Comparison of ENCODE assay signal across 17 cellular contexts in genomic region chr2:19844750-19845149, GRCh38. TPM values are rescaled to one million over a fixed set of nuclear protein-coding genes. Genes with fewer than 3 reads are reported as not detected.
DNase-seq lines count a peak whose midpoint lies in the region; ATAC-seq and TF ChIP-seq lines count a peak whose summit lies in the region.
"Had no signal": no experiment of that assay in that cellular context is flagged by ENCODE, and none has a peak within 500 bp of the region (broad histone marks: within the 10 kb centered on the region; RNA-seq: fewer than 3 reads in every experiment).

No MANE protein-coding gene starts in this region.

- H3K4me3 Mint-ChIP-seq in activated CD8-positive, alpha-beta memory T cell treated with anti-CD3 and anti-CD28 coated beads, Interleukin-2, amount 10 ng/mL, durations not matched to agents 7 days and 5 days: no peak overlapping the region
- no peak overlapping the region for H3K4me3 Mint-ChIP-seq in osteocyte (ENCODE audit: unreplicated experiment)
- no peak overlapping the region for H3K4me3 Mint-ChIP-seq in activated CD8-positive, alpha-beta T cell treated with anti-CD3 and anti-CD28 coated beads, Interleukin-2, amount 10 ng/mL, durations not matched to agents 7 days and 5 days
- H3K4me3 Mint-ChIP-seq: B cell; CD4-positive, CD25-positive, alpha-beta regulatory T cell; CD8-positive, alpha-beta T cell; GM23338; H9 had no signal

- TF ChIP-seq CTCF in osteocyte (IDR thresholded peaks at IDR 0.05): no peak

- peak; percentile 0 for DNase-seq in activated CD8-positive, alpha-beta memory T cell treated with anti-CD3 and anti-CD28 coated beads, Interleukin-2, amount 10 ng/mL, durations not matched to agents 7 days and 5 days
- DNase-seq in activated CD8-positive, alpha-beta memory T cell treated with anti-CD3 and anti-CD28 coated beads, Interleukin-2, amount 50 U/mL, for 4 hours: no peak
- peak; percentile 22 for DNase-seq in ecto neural progenitor cell (ENCODE audit: low spot score)
- peak; percentile 6 for DNase-seq in left lobe of liver (ENCODE audit: low spot score)
- DNase-seq in osteocyte (ENCODE audit: extremely low spot score, unreplicated experiment): peak; percentile 65
- DNase-seq in stimulated activated CD4-positive, alpha-beta T cell treated with anti-CD3 and anti-CD28 coated beads, Interleukin-4, amount 100 ng/mL, for 24 hours: no peak
- DNase-seq in inferior parietal cortex (ENCODE audit: extremely low spot score): no peak
- DNase-seq in activated CD8-positive, alpha-beta T cell treated with anti-CD3 and anti-CD28 coated beads, Interleukin-2, amount 10 ng/mL, durations not matched to agents 7 days and 5 days: no peak
- DNase-seq: Caco-2; CD4-positive, CD25-positive, alpha-beta regulatory T cell; CD8-positive, alpha-beta T cell; DMS153; DND-41; H9 had no signal

- POLR2A ChIA-PET in activated CD8-positive, alpha-beta T cell treated with anti-CD3 and anti-CD28 coated beads, Interleukin-2, amount 10 ng/mL, durations not matched to agents 7 days and 5 days (lab: Charles Lee): no interaction called here

- no peaks in the 10 kb centered on the region for H3K36me3 Mint-ChIP-seq in activated CD8-positive, alpha-beta memory T cell treated with anti-CD3 and anti-CD28 coated beads, Interleukin-2, amount 10 ng/mL, durations not matched to agents 7 days and 5 days
- no peaks in the 10 kb centered on the region for H3K36me3 Mint-ChIP-seq in osteocyte (ENCODE audit: unreplicated experiment)
- no peaks in the 10 kb centered on the region for H3K36me3 Mint-ChIP-seq in activated CD8-positive, alpha-beta T cell treated with anti-CD3 and anti-CD28 coated beads, Interleukin-2, amount 10 ng/mL, durations not matched to agents 7 days and 5 days (ENCODE audit: low read depth)
- H3K36me3 Mint-ChIP-seq: CD4-positive, CD25-positive, alpha-beta regulatory T cell; CD8-positive, alpha-beta T cell had no signal

- peaks cover 3% of the 10 kb centered on the region for H3K4me1 Mint-ChIP-seq in activated CD8-positive, alpha-beta memory T cell treated with anti-CD3 and anti-CD28 coated beads, Interleukin-2, amount 10 ng/mL, durations not matched to agents 7 days and 5 days
- no peaks in the 10 kb centered on the region for H3K4me1 Mint-ChIP-seq in osteocyte (ENCODE audit: unreplicated experiment)
- H3K4me1 Mint-ChIP-seq in activated CD8-positive, alpha-beta T cell treated with anti-CD3 and anti-CD28 coated beads, Interleukin-2, amount 10 ng/mL, durations not matched to agents 7 days and 5 days (ENCODE audit: low read depth): peaks cover 4% of the 10 kb centered on the region
- H3K4me1 Mint-ChIP-seq: B cell; CD4-positive, CD25-positive, alpha-beta regulatory T cell; GM23338; H9 had no signal

- no peaks in the 10 kb centered on the region for H3K9me3 Mint-ChIP-seq in activated CD8-positive, alpha-beta memory T cell treated with anti-CD3 and anti-CD28 coated beads, Interleukin-2, amount 10 ng/mL, durations not matched to agents 7 days and 5 days (ENCODE audit: low read depth)
- no peaks in the 10 kb centered on the region for H3K9me3 Mint-ChIP-seq in osteocyte (ENCODE audit: unreplicated experiment)
- H3K9me3 Mint-ChIP-seq in activated CD8-positive, alpha-beta T cell treated with anti-CD3 and anti-CD28 coated beads, Interleukin-2, amount 10 ng/mL, durations not matched to agents 7 days and 5 days (ENCODE audit: insufficient read depth): no peaks in the 10 kb centered on the region
- H3K9me3 Mint-ChIP-seq: CD8-positive, alpha-beta T cell had no signal

- no peak for ATAC-seq in activated CD8-positive, alpha-beta memory T cell treated with anti-CD3 and anti-CD28 coated beads, Interleukin-2, amount 10 ng/mL, durations not matched to agents 7 days and 5 days
- no peak for ATAC-seq in left lobe of liver
- ATAC-seq in activated CD8-positive, alpha-beta T cell treated with anti-CD3 and anti-CD28 coated beads, Interleukin-2, amount 10 ng/mL, durations not matched to agents 7 days and 5 days: no peak
- ATAC-seq: CD8-positive, alpha-beta T cell; GM23338; HCT116 had no signal

- peaks cover 15% of the 10 kb centered on the region for H3K27me3 Mint-ChIP-seq in activated CD8-positive, alpha-beta memory T cell treated with anti-CD3 and anti-CD28 coated beads, Interleukin-2, amount 10 ng/mL, durations not matched to agents 7 days and 5 days
- H3K27me3 Mint-ChIP-seq in osteocyte (ENCODE audit: unreplicated experiment): peaks cover 4% of the 10 kb centered on the region
- H3K27me3 Mint-ChIP-seq in activated CD8-positive, alpha-beta T cell treated with anti-CD3 and anti-CD28 coated beads, Interleukin-2, amount 10 ng/mL, durations not matched to agents 7 days and 5 days (ENCODE audit: low read depth): no peaks in the 10 kb centered on the region

- H3K27ac Mint-ChIP-seq in activated CD8-positive, alpha-beta memory T cell treated with anti-CD3 and anti-CD28 coated beads, Interleukin-2, amount 10 ng/mL, durations not matched to agents 7 days and 5 days: no peak overlapping the region
- H3K27ac Mint-ChIP-seq in osteocyte (ENCODE audit: unreplicated experiment): no peak overlapping the region
- H3K27ac Mint-ChIP-seq in activated CD8-positive, alpha-beta T cell treated with anti-CD3 and anti-CD28 coated beads, Interleukin-2, amount 10 ng/mL, durations not matched to agents 7 days and 5 days: no peak overlapping the region
- H3K27ac Mint-ChIP-seq: B cell; CD8-positive, alpha-beta T cell; GM23338; H9 had no signal

- CTCF ChIA-PET in activated CD8-positive, alpha-beta memory T cell treated with anti-CD3 and anti-CD28 coated beads, Interleukin-2, amount 10 ng/mL, durations not matched to agents 7 days and 5 days (lab: Charles Lee): interaction anchor here (2.5 kb wide), 1 partner anchor 18 kb away, joined by 6 read pairs; no protein-coding TSS in a partner anchor
- CTCF ChIA-PET in activated CD8-positive, alpha-beta T cell treated with anti-CD3 and anti-CD28 coated beads, Interleukin-2, amount 10 ng/mL, durations not matched to agents 7 days and 5 days (lab: Charles Lee): interaction anchor here (0.6 to 1.6 kb wide), 2 partner anchors 18 to 32 kb away, joined by 3 to 4 read pairs; no protein-coding TSS in a partner anchor

RNA-seq across cellular contexts. Expression of gene TTC32, which starts 57.0 kb away (rescaled TPM):
- 10 to 100 TPM; 24.5 to 37.2 TPM for total RNA-seq in activated CD8-positive, alpha-beta memory T cell treated with anti-CD3 and anti-CD28 coated beads, Interleukin-2, amount 10 ng/mL, durations not matched to agents 7 days and 5 days
- 4.9 TPM for total RNA-seq in left lobe of liver
- 13.1 and 16.1 TPM in 2 replicates for total RNA-seq in osteocyte
- total RNA-seq in activated CD8-positive, alpha-beta T cell treated with anti-CD3 and anti-CD28 coated beads, Interleukin-2, amount 10 ng/mL, durations not matched to agents 7 days and 5 days: 10 to 100 TPM; 19.3 to 21.9 TPM

Comparison
In these comparisons a context has a peak if more than half of its experiments do, and no peak if none do; other contexts are left out.
1. DNase-seq: peak in activated CD8-positive, alpha-beta memory T cell treated with anti-CD3 and anti-CD28 coated beads, Interleukin-2, amount 10 ng/mL, durations not matched to agents 7 days and 5 days (single experiment), ecto neural progenitor cell (single experiment), left lobe of liver (single experiment) and osteocyte (single experiment); none in activated CD8-positive, alpha-beta memory T cell treated with anti-CD3 and anti-CD28 coated beads, Interleukin-2, amount 50 U/mL, for 4 hours (single experiment), stimulated activated CD4-positive, alpha-beta T cell treated with anti-CD3 and anti-CD28 coated beads, Interleukin-4, amount 100 ng/mL, for 24 hours (single experiment), inferior parietal cortex (single experiment) and activated CD8-positive, alpha-beta T cell treated with anti-CD3 and anti-CD28 coated beads, Interleukin-2, amount 10 ng/mL, durations not matched to agents 7 days and 5 days (single experiment).